In the genomic region with DNA sequence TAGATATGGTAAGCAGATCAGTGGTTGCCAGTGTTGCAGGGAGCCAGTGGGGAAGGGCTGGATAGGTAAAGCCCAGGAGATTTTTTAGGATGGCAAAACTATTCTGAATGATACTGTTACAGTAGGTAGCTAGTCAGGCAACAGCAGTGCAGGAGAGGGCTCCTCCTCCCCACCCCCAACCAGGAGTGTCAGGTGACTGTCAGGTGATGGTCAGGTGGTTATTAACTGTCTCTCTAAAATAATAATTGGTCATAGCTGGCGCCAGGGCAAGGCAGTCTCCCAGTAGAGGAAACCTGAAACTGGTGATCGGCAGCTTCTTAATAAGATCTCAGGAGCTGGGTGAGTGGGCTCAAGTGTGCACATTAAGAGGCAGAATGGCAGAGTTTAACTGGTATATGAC, we compare ENCODE assay signal across 18 cellular contexts.
DNase-seq lines count a peak whose midpoint lies in the region; ATAC-seq, FAIRE-seq and TF ChIP-seq lines count a peak whose summit lies in the region.
"Had no signal": no experiment of that assay in that cellular context is flagged by ENCODE, and none has a peak within 500 bp of the region (broad histone marks: within the 10 kb centered on the region; RNA-seq: fewer than 3 reads in every experiment).

No MANE protein-coding gene starts in this region.

- H3K9ac ChIP-seq in K562 (ENCODE audit: insufficient read depth in 1 of 2, low read depth in 2 of 2, low read length in 2 of 2), result no peak overlapping the region
- H3K9ac ChIP-seq: GM23248 had no signal

- no peak overlapping the region for H3K4me3 ChIP-seq in K562
- no peak overlapping the region for H3K4me3 ChIP-seq in effector memory CD4-positive, alpha-beta T cell (ENCODE audit: insufficient read depth, low read depth, low read length, poor library complexity, severe bottlenecking)
- H3K4me3 ChIP-seq: GM23248, HAP-1, Peyer's patch, SJCRH30 had no signal

- no peaks in the 10 kb centered on the region for H3K9me3 ChIP-seq in K562 (replicated peaks; ENCODE audit: control insufficient read depth, insufficient read depth, low read depth, low read length)
- no peaks in the 10 kb centered on the region for H3K9me3 ChIP-seq in effector memory CD4-positive, alpha-beta T cell (ENCODE audit: control insufficient read depth, low read length)
- H3K9me3 ChIP-seq: HAP-1, Peyer's patch, SJCRH30 had no signal

- no peak for ATAC-seq in K562
- no peak for ATAC-seq in esophagus mucosa
- ATAC-seq: T-cell had no signal

- no peaks in the 10 kb centered on the region for H3K79me2 ChIP-seq in K562 (ENCODE audit: control insufficient read depth, insufficient read depth, low read length)

- no peak for TF ChIP-seq CTCF in K562 (IDR thresholded peaks at IDR 0.05 in 2 of 3, conservative IDR thresholded peaks at IDR 0.05 in 1 of 3; ENCODE audit: insufficient read depth in 2 of 3, low read depth in 1 of 3, low read length in 3 of 3)

- H3K27me3 ChIP-seq in K562 (ENCODE audit: control insufficient read depth in 2 of 2, insufficient read depth in 2 of 2, low read length in 2 of 2), result no peaks in the 10 kb centered on the region
- no peaks in the 10 kb centered on the region for H3K27me3 ChIP-seq in effector memory CD4-positive, alpha-beta T cell (replicated peaks; ENCODE audit: control insufficient read depth, insufficient read depth, low read length, poor library complexity, severe bottlenecking)
- H3K27me3 ChIP-seq: Peyer's patch, SJCRH30 had no signal

- WGBS in K562 (ENCODE audit: insufficient coverage, low coverage, missing lambda C conversion rate), result 44% methylated on average over 2 of the region's 2 CpGs

- FAIRE-seq in K562 (lab: Jason Lieb, UNC), result no peak
- FAIRE-seq: D721Med had no signal

- no peaks in the 10 kb centered on the region for H3K9me1 ChIP-seq in K562 (ENCODE audit: control insufficient read depth, insufficient read depth, low read length)

- 0 out of 2 replicates have a peak overlapping the region, but pooled peaks have one; percentile 59 for H2AFZ ChIP-seq in K562 (ENCODE audit: low read depth, low read length)
- H2AFZ ChIP-seq: GM23248 had no signal

- DNase-seq in NCI-H2171 treated with DMSO at 0.1 percent for 48 hours (lab: John Stamatoyannopoulos, UW) (peak; percentile 24), NCI-H2171 (lab: John Stamatoyannopoulos, UW) (no peak), NCI-H2227 treated with DMSO at 0.1 percent for 48 hours (lab: John Stamatoyannopoulos, UW) (peak; percentile 44), K562 (ENCODE audit: extremely low read depth in 1 of 4, low spot score in 3 of 4) (no peak), mesenteric fat pad (ENCODE audit: low spot score) (no peak)
- no peak for DNase-seq in effector memory CD4-positive, alpha-beta T cell
- DNase-seq: GM23248, Kasumi-1, NCI-H1436, NCI-H187 treated with DMSO at 0.1 percent for 48 hours, NCI-H2107, NCI-H446, Peyer's patch, SJCRH30, T-cell had no signal

- in situ Hi-C loops in K562 (cut with MboI), result no loop called here

- H3K27ac ChIP-seq in K562 (ENCODE audit: extremely low read depth, low read depth, low read length), result no peak overlapping the region
- H3K27ac ChIP-seq in effector memory CD4-positive, alpha-beta T cell (ENCODE audit: insufficient read depth, low read length, poor library complexity, severe bottlenecking), result no peak overlapping the region
- H3K27ac ChIP-seq: GM23248, Peyer's patch, SJCRH30 had no signal

- no peak for TF ChIP-seq POLR2A in K562 (conservative IDR thresholded peaks at IDR 0.05)

- intact Hi-C loops in K562 (cut with micrococcal nuclease), result no loop called here

- no peaks in the 10 kb centered on the region; a peak in 3 of 5 replicates for H3K4me1 ChIP-seq in K562 (replicated peaks in 1 of 2; ENCODE audit: control insufficient read depth in 2 of 2, insufficient read depth in 2 of 2, low read length in 2 of 2)
- no peaks in the 10 kb centered on the region for H3K4me1 ChIP-seq in effector memory CD4-positive, alpha-beta T cell (ENCODE audit: control insufficient read depth, insufficient read depth, low read length, poor library complexity, severe bottlenecking)
- H3K4me1 ChIP-seq: HAP-1, Peyer's patch had no signal

- POLR2A ChIA-PET in K562 (lab: Yijun Ruan, JAX), result interaction anchor here (0.5 kb wide), 1 partner anchor 40 kb away, joined by 3 read pairs; no protein-coding TSS in a partner anchor

- no peaks in the 10 kb centered on the region for H3K36me3 ChIP-seq in K562 (ENCODE audit: control insufficient read depth, insufficient read depth, low read length)
- no peaks in the 10 kb centered on the region for H3K36me3 ChIP-seq in effector memory CD4-positive, alpha-beta T cell (ENCODE audit: control insufficient read depth, insufficient read depth, low read length)
- H3K36me3 ChIP-seq: HAP-1, Peyer's patch, SJCRH30 had no signal

- no TSS peak for BruUV-seq in K562 (replicated peaks; lab: Mats Ljungman, UMichigan)

- TF ChIP-seq EP300 in K562 (IDR thresholded peaks at IDR 0.05; ENCODE audit: low read length), result no peak

- H4K20me1 ChIP-seq in K562 (replicated peaks; ENCODE audit: control insufficient read depth, insufficient read depth, low read length), result no peaks in the 10 kb centered on the region

- no peak overlapping the region for H3K4me2 ChIP-seq in K562 (ENCODE audit: insufficient read depth, low read length)

- CTCF ChIA-PET in K562 (lab: Yijun Ruan, JAX; ENCODE audit: low intra/inter-chr PET ratio), result no interaction called here

- no peak for TF ChIP-seq RAD21 in K562 (CRISPR knock-in tag; conservative IDR thresholded peaks at IDR 0.05 in 1 of 2, IDR thresholded peaks at IDR 0.05 in 1 of 2)

TF ChIP-seq in K562, 482 proteins besides CTCF, POLR2A, EP300 and RAD21 (continues in another document):
- no peak for TF ChIP-seq ZNF274 (IDR thresholded peaks at IDR 0.05; ENCODE audit: borderline replicate concordance, low read depth, low read length)
- TF ChIP-seq, protein P1, sequence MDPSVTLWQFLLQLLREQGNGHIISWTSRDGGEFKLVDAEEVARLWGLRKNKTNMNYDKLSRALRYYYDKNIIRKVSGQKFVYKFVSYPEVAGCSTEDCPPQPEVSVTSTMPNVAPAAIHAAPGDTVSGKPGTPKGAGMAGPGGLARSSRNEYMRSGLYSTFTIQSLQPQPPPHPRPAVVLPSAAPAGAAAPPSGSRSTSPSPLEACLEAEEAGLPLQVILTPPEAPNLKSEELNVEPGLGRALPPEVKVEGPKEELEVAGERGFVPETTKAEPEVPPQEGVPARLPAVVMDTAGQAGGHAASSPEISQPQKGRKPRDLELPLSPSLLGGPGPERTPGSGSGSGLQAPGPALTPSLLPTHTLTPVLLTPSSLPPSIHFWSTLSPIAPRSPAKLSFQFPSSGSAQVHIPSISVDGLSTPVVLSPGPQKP (CRISPR knock-in tag; IDR thresholded peaks at IDR 0.05), result no peak
- TF ChIP-seq, protein P2, sequence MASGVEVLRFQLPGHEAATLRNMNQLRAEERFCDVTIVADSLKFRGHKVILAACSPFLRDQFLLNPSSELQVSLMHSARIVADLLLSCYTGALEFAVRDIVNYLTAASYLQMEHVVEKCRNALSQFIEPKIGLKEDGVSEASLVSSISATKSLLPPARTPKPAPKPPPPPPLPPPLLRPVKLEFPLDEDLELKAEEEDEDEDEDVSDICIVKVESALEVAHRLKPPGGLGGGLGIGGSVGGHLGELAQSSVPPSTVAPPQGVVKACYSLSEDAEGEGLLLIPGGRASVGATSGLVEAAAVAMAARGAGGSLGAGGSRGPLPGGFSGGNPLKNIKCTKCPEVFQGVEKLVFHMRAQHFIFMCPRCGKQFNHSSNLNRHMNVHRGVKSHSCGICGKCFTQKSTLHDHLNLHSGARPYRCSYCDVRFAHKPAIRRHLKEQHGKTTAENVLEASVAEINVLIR (CRISPR knock-in tag; IDR thresholded peaks at IDR 0.05), result no peak
- no peak for TF ChIP-seq SMAD3 (CRISPR knock-in tag; conservative IDR thresholded peaks at IDR 0.05)
- no peak for TF ChIP-seq NR1H2 (CRISPR knock-in tag; IDR thresholded peaks at IDR 0.05)
- peak; percentile 73; the same call in 1 of the 2 replicates for TF ChIP-seq RAD51 (IDR thresholded peaks at IDR 0.05; ENCODE audit: borderline replicate concordance, low read depth)
- no peak for TF ChIP-seq TEAD4 (IDR thresholded peaks at IDR 0.05; ENCODE audit: low read length)
- TF ChIP-seq TEAD4 (CRISPR knock-in tag; IDR thresholded peaks at IDR 0.05; ENCODE audit: borderline replicate concordance), result no peak
- no peak for TF ChIP-seq MCM3 (IDR thresholded peaks at IDR 0.05)
- peak; percentile 31; the same call in 1 of the 2 replicates for TF ChIP-seq CBFA2T2 (conservative IDR thresholded peaks at IDR 0.05)
- TF ChIP-seq VEZF1 (CRISPR knock-in tag; IDR thresholded peaks at IDR 0.05), result no peak

Comparison
In these comparisons a context has a peak if more than half of its experiments do, and no peak if none do; other contexts are left out.
1. DNase-seq: peak in NCI-H2171 treated with DMSO at 0.1 percent for 48 hours (single experiment) and NCI-H2227 treated with DMSO at 0.1 percent for 48 hours (single experiment); none in NCI-H2171 (single experiment), K562 (0 of 4), effector memory CD4-positive, alpha-beta T cell (0 of 3) and mesenteric fat pad (single experiment).